ENCODE assay signal across 8 cellular contexts in genomic region chr1:234606731-234607090, GRCh38. TPM values are rescaled to one million over a fixed set of nuclear protein-coding genes. Genes with fewer than 3 reads are reported as not detected.
DNase-seq lines count a peak whose midpoint lies in the region; ATAC-seq and TF ChIP-seq lines count a peak whose summit lies in the region.

No MANE protein-coding gene starts in this region.

- intact Hi-C loops in left lung (cut with DNase I) = loop anchor here in 1 of 2 donors (10.0 kb wide), 1 partner anchor 378 kb away; no protein-coding TSS in a partner anchor

- H3K27ac Mint-ChIP-seq in activated T-cell treated with anti-CD3 and anti-CD28 coated beads, Interleukin-2, amount 50 U/mL, for 24 hours = peak overlapping the region; percentile 99
- peak overlapping the region; percentile 99 for H3K27ac Mint-ChIP-seq in activated naive CD8-positive, alpha-beta T cell treated with anti-CD3 and anti-CD28 coated beads, Interleukin-2, amount 50 U/mL, for 24 hours

- H3K36me3 ChIP-seq in left lung = peaks cover 0 to 21% of the 10 kb centered on the region in 2 donors
- H3K36me3 ChIP-seq in thymus (ENCODE audit: control insufficient read depth, insufficient read depth) = peaks cover 5% of the 10 kb centered on the region

- no peak for ATAC-seq in activated naive CD8-positive, alpha-beta T cell treated with anti-CD3 and anti-CD28 coated beads, Interleukin-2, amount 50 U/mL, for 24 hours
- ATAC-seq in left lung = no peak

- no peaks in the 10 kb centered on the region for H3K27me3 Mint-ChIP-seq in activated T-cell treated with anti-CD3 and anti-CD28 coated beads, Interleukin-2, amount 50 U/mL, for 24 hours
- peaks cover 6% of the 10 kb centered on the region for H3K27me3 Mint-ChIP-seq in activated naive CD8-positive, alpha-beta T cell treated with anti-CD3 and anti-CD28 coated beads, Interleukin-2, amount 50 U/mL, for 24 hours

- H3K27me3 ChIP-seq in left lung = no peaks in the 10 kb centered on the region
- no peaks in the 10 kb centered on the region for H3K27me3 ChIP-seq in thymus (ENCODE audit: control insufficient read depth, insufficient read depth)

- no peak for DNase-seq in activated T-cell treated with anti-CD3 and anti-CD28 coated beads, Interleukin-2, amount 50 U/mL, for 24 hours
- no peak for DNase-seq in activated T-cell treated with anti-CD3 and anti-CD28 coated beads, Interleukin-2, amount 50 U/mL, for 1 hour
- no peak for DNase-seq in activated naive CD8-positive, alpha-beta T cell treated with anti-CD3 and anti-CD28 coated beads, Interleukin-2, amount 50 U/mL, for 24 hours
- no peak for DNase-seq in left lung
- no peak for DNase-seq in cortex of kidney (lab: John Stamatoyannopoulos, UW)
- no peak for DNase-seq in NCI-H748 (lab: John Stamatoyannopoulos, UW; ENCODE audit: unreplicated experiment)
- no peak for DNase-seq in effector CD4-positive, alpha-beta T cell

- H3K4me1 ChIP-seq in left lung (peaks cover 21 to 70% of the 10 kb centered on the region in 2 donors), thymus (ENCODE audit: control insufficient read depth, insufficient read depth, low read length) (peaks cover 29% of the 10 kb centered on the region)

- H3K36me3 Mint-ChIP-seq in activated T-cell treated with anti-CD3 and anti-CD28 coated beads, Interleukin-2, amount 50 U/mL, for 24 hours (ENCODE audit: low read depth) = peaks cover 70% of the 10 kb centered on the region
- H3K36me3 Mint-ChIP-seq in activated naive CD8-positive, alpha-beta T cell treated with anti-CD3 and anti-CD28 coated beads, Interleukin-2, amount 50 U/mL, for 24 hours (ENCODE audit: low read depth) = peaks cover 58% of the 10 kb centered on the region

- no peaks in the 10 kb centered on the region for H3K9me3 Mint-ChIP-seq in activated T-cell treated with anti-CD3 and anti-CD28 coated beads, Interleukin-2, amount 50 U/mL, for 24 hours
- H3K9me3 Mint-ChIP-seq in activated naive CD8-positive, alpha-beta T cell treated with anti-CD3 and anti-CD28 coated beads, Interleukin-2, amount 50 U/mL, for 24 hours = no peaks in the 10 kb centered on the region

- peak overlapping the region; percentile 99 to 100 for H3K27ac ChIP-seq in left lung
- peak overlapping the region; percentile 80 for H3K27ac ChIP-seq in thymus (ENCODE audit: low read depth)

- TF ChIP-seq CTCF in left lung (IDR thresholded peaks at IDR 0.05) = no peak

- 6% methylated on average over 4 of the region's 4 CpGs for WGBS in thymus

- H3K9me3 ChIP-seq in left lung = no peaks in the 10 kb centered on the region
- H3K9me3 ChIP-seq in thymus (ENCODE audit: control insufficient read depth) = no peaks in the 10 kb centered on the region

- peak overlapping the region; percentile 68 to 82 for H3K4me3 ChIP-seq in left lung
- peak overlapping the region; percentile 88 for H3K4me3 ChIP-seq in thymus (ENCODE audit: low read length)

- H3K4me1 Mint-ChIP-seq in activated T-cell treated with anti-CD3 and anti-CD28 coated beads, Interleukin-2, amount 50 U/mL, for 24 hours (ENCODE audit: low read depth) = peaks cover 61% of the 10 kb centered on the region
- peaks cover 62% of the 10 kb centered on the region for H3K4me1 Mint-ChIP-seq in activated naive CD8-positive, alpha-beta T cell treated with anti-CD3 and anti-CD28 coated beads, Interleukin-2, amount 50 U/mL, for 24 hours

- H3K4me3 Mint-ChIP-seq in activated T-cell treated with anti-CD3 and anti-CD28 coated beads, Interleukin-2, amount 50 U/mL, for 24 hours = peak overlapping the region; percentile 94
- peak overlapping the region; percentile 93 for H3K4me3 Mint-ChIP-seq in activated naive CD8-positive, alpha-beta T cell treated with anti-CD3 and anti-CD28 coated beads, Interleukin-2, amount 50 U/mL, for 24 hours

RNA-seq across cellular contexts. Expression of gene IRF2BP2, which starts 3.3 kb away (rescaled TPM):
- total RNA-seq in left lung = 100 to 1,000 TPM; 114 to 135 TPM
- polyA plus RNA-seq in thymus = 60.3 TPM
